ENCODE assay signal across 8 cellular contexts in the genomic region with DNA sequence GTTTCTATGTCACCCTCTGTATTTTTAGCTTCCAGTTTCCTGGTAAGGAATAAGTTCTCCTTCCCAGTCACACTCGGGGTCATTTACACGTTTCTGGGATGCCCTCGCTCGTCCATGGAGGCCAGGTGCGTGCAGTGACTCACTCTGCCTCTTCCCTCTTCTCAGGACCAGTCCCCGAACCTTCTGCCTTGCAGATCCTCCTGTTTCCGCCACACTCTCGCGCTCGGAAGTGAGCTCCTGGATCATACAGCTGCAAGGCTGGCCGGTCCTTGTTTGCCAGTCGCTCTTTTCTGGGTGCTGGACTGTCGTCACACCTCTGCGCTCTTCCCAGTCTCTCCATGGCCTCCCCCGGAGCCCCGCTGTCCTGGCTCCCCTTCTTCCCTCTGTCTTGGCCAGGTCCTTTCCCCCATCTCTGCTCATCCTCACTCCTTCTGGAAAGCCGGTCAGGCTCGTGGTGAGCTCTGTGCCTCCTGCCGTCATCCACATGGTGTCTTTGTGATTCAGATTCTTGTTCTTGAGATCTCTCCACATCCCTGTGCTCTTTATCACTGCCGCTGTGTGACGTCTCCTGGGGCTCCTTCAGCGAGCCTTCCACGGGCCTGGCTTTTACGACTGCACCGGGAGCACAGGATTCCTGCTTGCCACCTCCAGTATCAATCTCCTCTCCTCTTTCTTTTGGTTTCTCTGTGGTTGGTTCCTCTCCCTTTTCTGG. TPM values are rescaled to one million over a fixed set of nuclear protein-coding genes. Genes with fewer than 3 reads are reported as not detected.
DNase-seq lines count a peak whose midpoint lies in the region; ATAC-seq and TF ChIP-seq lines count a peak whose summit lies in the region.
"Not testable (repeated sequence)": the region's sequence is repeated elsewhere in the genome, so short reads cannot be mapped to it uniquely, and the experiment has no call there.

No MANE protein-coding gene starts in this region.

- not testable (repeated sequence) for H3K27me3 ChIP-seq in iPS-18a (ENCODE audit: control insufficient read depth, insufficient read depth, low read length)

- not testable (repeated sequence) for H3K36me3 ChIP-seq in iPS-18a (ENCODE audit: control insufficient read depth, low read depth, low read length)

- H3K9me3 ChIP-seq in iPS-18a (ENCODE audit: control insufficient read depth, low read depth, low read length) = not testable (repeated sequence)

- H3K27ac ChIP-seq in iPS-18a (ENCODE audit: low read length) = not testable (repeated sequence)

- ATAC-seq in effector memory CD8-positive, alpha-beta T cell (replicated peaks); naive thymus-derived CD8-positive, alpha-beta T cell: not testable (repeated sequence)
- ATAC-seq in stimulated activated effector memory CD8-positive, alpha-beta T cell treated with anti-CD3 and anti-CD28 coated beads, Interleukin-12 subunit alpha, Interleukin-12 subunit beta, amount 100 ng/mL, for 72 hours = peak; percentile 32

- H3K4me1 Mint-ChIP-seq in activated naive CD8-positive, alpha-beta T cell (ENCODE audit: low read depth); effector memory CD8-positive, alpha-beta T cell (ENCODE audit: low read depth in 2 of 2): not testable (repeated sequence)
- H3K4me1 Mint-ChIP-seq in naive thymus-derived CD8-positive, alpha-beta T cell = peaks cover 2 to 12% (median 6%) of the 10 kb centered on the region in 4 donors
- H3K4me1 Mint-ChIP-seq in stimulated activated effector memory CD8-positive, alpha-beta T cell treated with anti-CD3 and anti-CD28 coated beads, Interleukin-12 subunit alpha, Interleukin-12 subunit beta, amount 100 ng/mL, for 72 hours = peaks cover 12% of the 10 kb centered on the region

- not testable (repeated sequence) for H3K27ac Mint-ChIP-seq in activated naive CD8-positive, alpha-beta T cell; effector memory CD8-positive, alpha-beta T cell; naive thymus-derived CD8-positive, alpha-beta T cell; stimulated activated effector memory CD8-positive, alpha-beta T cell treated with anti-CD3 and anti-CD28 coated beads, Interleukin-12 subunit alpha, Interleukin-12 subunit beta, amount 100 ng/mL, for 72 hours

- POLR2A ChIA-PET in naive thymus-derived CD8-positive, alpha-beta T cell (lab: Charles Lee) = not testable (repeated sequence)

- DNase-seq in AG08395 (ENCODE audit: low spot score) = peak; percentile 0
- DNase-seq in GM13976 (ENCODE audit: low spot score) = peak; percentile 0
- DNase-seq in NCI-H748 (lab: John Stamatoyannopoulos, UW; ENCODE audit: unreplicated experiment) = peak; percentile 27
- DNase-seq in effector memory CD8-positive, alpha-beta T cell; stimulated activated effector memory CD8-positive, alpha-beta T cell treated with anti-CD3 and anti-CD28 coated beads, Interleukin-12 subunit alpha, Interleukin-12 subunit beta, amount 100 ng/mL, for 72 hours (ENCODE audit: low spot score in 2 of 2): not testable (repeated sequence)
- peak in 1 of 10 donors; percentile 35 for DNase-seq in naive thymus-derived CD8-positive, alpha-beta T cell

- H3K4me3 Mint-ChIP-seq in activated naive CD8-positive, alpha-beta T cell = peak overlapping the region; percentile 77
- H3K4me3 Mint-ChIP-seq in effector memory CD8-positive, alpha-beta T cell = peak overlapping the region; percentile 4 to 21
- H3K4me3 Mint-ChIP-seq in naive thymus-derived CD8-positive, alpha-beta T cell = peak overlapping the region in 8 of 10 donors; percentile 43 to 74 (median 60)
- peak overlapping the region; percentile 36 for H3K4me3 Mint-ChIP-seq in stimulated activated effector memory CD8-positive, alpha-beta T cell treated with anti-CD3 and anti-CD28 coated beads, Interleukin-12 subunit alpha, Interleukin-12 subunit beta, amount 100 ng/mL, for 72 hours

- not testable (repeated sequence) for H3K36me3 Mint-ChIP-seq in activated naive CD8-positive, alpha-beta T cell; effector memory CD8-positive, alpha-beta T cell (ENCODE audit: insufficient read depth); naive thymus-derived CD8-positive, alpha-beta T cell; stimulated activated effector memory CD8-positive, alpha-beta T cell treated with anti-CD3 and anti-CD28 coated beads, Interleukin-12 subunit alpha, Interleukin-12 subunit beta, amount 100 ng/mL, for 72 hours

- peaks cover 29% of the 10 kb centered on the region for H3K27me3 Mint-ChIP-seq in activated naive CD8-positive, alpha-beta T cell
- H3K27me3 Mint-ChIP-seq in effector memory CD8-positive, alpha-beta T cell = peaks cover 50 to 60% of the 10 kb centered on the region in 2 donors
- H3K27me3 Mint-ChIP-seq in naive thymus-derived CD8-positive, alpha-beta T cell = peaks cover 18 to 64% (median 28%) of the 10 kb centered on the region in 5 donors

- not testable (repeated sequence) for TF ChIP-seq CTCF in GM13976 (IDR thresholded peaks at IDR 0.05; ENCODE audit: borderline replicate concordance, control extremely low read depth, extremely low read depth, insufficient read depth, missing control alignments)

- not testable (repeated sequence) for H3K4me1 ChIP-seq in iPS-18a (ENCODE audit: control insufficient read depth, low read depth, low read length)

- H3K4me3 ChIP-seq in iPS-18a (ENCODE audit: low read length) = peak overlapping the region; percentile 27

- H3K9me3 Mint-ChIP-seq in activated naive CD8-positive, alpha-beta T cell (ENCODE audit: low read depth); effector memory CD8-positive, alpha-beta T cell; naive thymus-derived CD8-positive, alpha-beta T cell; stimulated activated effector memory CD8-positive, alpha-beta T cell treated with anti-CD3 and anti-CD28 coated beads, Interleukin-12 subunit alpha, Interleukin-12 subunit beta, amount 100 ng/mL, for 72 hours: not testable (repeated sequence)

- not testable (repeated sequence) for H3K9ac ChIP-seq in iPS-18a (ENCODE audit: low read length)

- in situ Hi-C loops in GM13976 (cut with MboI; ENCODE audit: low sequenced_read_pairs, unreplicated experiment) = not testable (repeated sequence)

RNA-seq across cellular contexts. Expression of gene CCDC144A, which starts 55.6 kb away (rescaled TPM):
- 1 to 10 TPM; 2.5 to 3.7 TPM for total RNA-seq in naive thymus-derived CD8-positive, alpha-beta T cell
- 1 to 10 TPM in 1 of 3 donors, under 1 TPM in 2; 0.42 to 1.5 (median 0.84) TPM for polyA plus RNA-seq in naive thymus-derived CD8-positive, alpha-beta T cell

Comparison
In these comparisons a context has a peak if more than half of its experiments do, and no peak if none do; other contexts are left out.
1. H3K4me3 Mint-ChIP-seq: peak in every context shown above with its lines; median percentile 77 in activated naive CD8-positive, alpha-beta T cell; 60 in naive thymus-derived CD8-positive, alpha-beta T cell; 36 in stimulated activated effector memory CD8-positive, alpha-beta T cell treated with anti-CD3 and anti-CD28 coated beads, Interleukin-12 subunit alpha, Interleukin-12 subunit beta, amount 100 ng/mL, for 72 hours; 12 in effector memory CD8-positive, alpha-beta T cell.